ENCODE assay signal across 1 cellular context in genomic region chr2:96091141-96091710, GRCh38.
TF ChIP-seq lines count a peak whose summit lies in the region.

No MANE protein-coding gene starts in this region.

TF ChIP-seq in HepG2, 621 proteins besides CTCF, POLR2A, EP300 and RAD21:
- TF ChIP-seq TRIM24 (CRISPR knock-in tag; IDR thresholded peaks at IDR 0.05) (no peak), HNRNPL (IDR thresholded peaks at IDR 0.05; ENCODE audit: low read depth, low read length) (0 out of 2 replicates have a peak, but pooled peaks have one; percentile 44)
